8 cellular contexts compared by ENCODE assay signal in the genomic region with DNA sequence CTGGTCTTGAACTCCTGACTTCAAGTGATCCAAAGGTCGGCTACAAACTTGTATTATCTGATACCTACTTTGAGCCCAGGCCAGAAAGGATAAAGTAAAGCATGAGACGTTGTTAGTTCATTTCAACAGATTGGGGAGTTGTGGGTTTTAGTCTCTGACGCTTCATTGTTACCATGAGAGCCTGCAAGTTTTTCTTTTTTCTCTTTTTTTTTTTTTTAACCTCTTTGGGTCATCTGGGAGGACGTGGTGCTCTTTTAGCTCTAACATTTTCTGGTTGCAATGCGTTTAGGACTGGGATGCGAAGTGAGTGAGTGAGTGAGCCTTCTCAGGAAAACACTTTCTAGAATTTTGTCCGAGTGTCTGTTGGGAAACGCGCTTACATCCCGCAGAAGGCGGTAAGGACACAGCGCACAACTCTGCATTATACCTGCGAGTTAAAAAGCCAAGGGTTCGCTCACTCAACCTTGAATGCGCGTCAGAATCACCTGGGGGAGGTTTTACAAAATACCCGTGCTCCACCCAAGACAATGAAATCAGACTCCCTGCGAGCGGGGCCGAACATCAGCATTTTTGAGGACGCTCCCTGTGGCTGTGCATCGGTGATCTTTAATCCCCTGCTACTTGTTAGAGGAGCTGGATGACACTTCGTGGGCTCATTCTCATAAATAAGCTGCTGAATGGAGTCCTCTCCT. TPM values are rescaled to one million over a fixed set of nuclear protein-coding genes. Genes with fewer than 3 reads are reported as not detected.
DNase-seq lines count a peak whose midpoint lies in the region; ATAC-seq and TF ChIP-seq lines count a peak whose summit lies in the region.

No MANE protein-coding gene starts in this region.

- H3K79me2 ChIP-seq in KMS-11 (ENCODE audit: insufficient read depth, low read depth) (peaks cover 22% of the 10 kb centered on the region; the same call in 1 of the 2 replicates), hepatocyte (peaks cover 33% of the 10 kb centered on the region)

- ATAC-seq in HG03025 (IDR thresholded peaks at IDR 0.05; ENCODE audit: low FRiP score, unreplicated experiment): no peak

- no peaks in the 10 kb centered on the region for H4K20me1 ChIP-seq in KMS-11 (ENCODE audit: insufficient read depth)
- H4K20me1 ChIP-seq in hepatocyte (ENCODE audit: insufficient read depth, poor library complexity, severe bottlenecking): no peaks in the 10 kb centered on the region

- H3K9me3 Mint-ChIP-seq in activated naive CD8-positive, alpha-beta T cell treated with anti-CD3 and anti-CD28 coated beads for 36 hours: peaks cover 6% of the 10 kb centered on the region

- H3K27ac Mint-ChIP-seq in activated naive CD8-positive, alpha-beta T cell treated with anti-CD3 and anti-CD28 coated beads for 36 hours: peak overlapping the region; percentile 86

- TF ChIP-seq CTCF in KMS-11 (conservative IDR thresholded peaks at IDR 0.05; ENCODE audit: low read depth, low read length): no peak
- no peak for TF ChIP-seq CTCF in hepatocyte (IDR thresholded peaks at IDR 0.05; ENCODE audit: poor library complexity)

- H3K4me1 Mint-ChIP-seq in activated naive CD8-positive, alpha-beta T cell treated with anti-CD3 and anti-CD28 coated beads for 36 hours: peaks cover 32% of the 10 kb centered on the region

- H3K4me1 ChIP-seq in KMS-11 (ENCODE audit: low read depth, poor library complexity, severe bottlenecking) (peaks cover 29% of the 10 kb centered on the region), hepatocyte (ENCODE audit: insufficient read depth) (peaks cover 7% of the 10 kb centered on the region)

- peaks cover 26% of the 10 kb centered on the region for H3K36me3 Mint-ChIP-seq in activated naive CD8-positive, alpha-beta T cell treated with anti-CD3 and anti-CD28 coated beads for 36 hours

- DNase-seq in GM03348 (ENCODE audit: low spot score): peak; percentile 47
- peak; percentile 7 for DNase-seq in activated naive CD8-positive, alpha-beta T cell treated with anti-CD3 and anti-CD28 coated beads for 36 hours
- peak; percentile 30 for DNase-seq in hepatocyte (ENCODE audit: low spot score)
- DNase-seq in skeletal muscle cell (ENCODE audit: low read depth): peak; percentile 12
- no peak for DNase-seq in 8988T
- no peak for DNase-seq in activated effector memory CD4-positive, alpha-beta T cell treated with Interleukin-2 at 50 U/mL for 16 hours

- H3K4me3 ChIP-seq in KMS-11 (IDR thresholded peaks at IDR 0.05; ENCODE audit: insufficient read depth, low read depth, low read length) (no peak overlapping the region), hepatocyte (peak overlapping the region; percentile 72), skeletal muscle cell (ENCODE audit: low read depth, low read length) (peak overlapping the region; percentile 66)

- H3K4me3 Mint-ChIP-seq in activated naive CD8-positive, alpha-beta T cell treated with anti-CD3 and anti-CD28 coated beads for 36 hours: peak overlapping the region; percentile 92

- H3K27ac ChIP-seq in KMS-11 (peak overlapping the region; percentile 85), hepatocyte (peak overlapping the region; percentile 96)

- peaks cover 34% of the 10 kb centered on the region for H3K27me3 Mint-ChIP-seq in activated naive CD8-positive, alpha-beta T cell treated with anti-CD3 and anti-CD28 coated beads for 36 hours

- H3K27me3 ChIP-seq in KMS-11 (ENCODE audit: insufficient read depth, low read depth) (no peaks in the 10 kb centered on the region), hepatocyte (no peaks in the 10 kb centered on the region)

- H2AFZ ChIP-seq in KMS-11 (ENCODE audit: low read depth) (peak overlapping the region; percentile 83), hepatocyte (peak overlapping the region; percentile 89)

- H3K4me2 ChIP-seq in KMS-11 (peak overlapping the region; percentile 66), hepatocyte (peak overlapping the region; percentile 88)

- no peaks in the 10 kb centered on the region for H3K9me2 ChIP-seq in hepatocyte (replicated peaks; ENCODE audit: insufficient read depth)

- WGBS in hepatocyte (ENCODE audit: low lambda C conversion rate, missing lambda C conversion rate): 12% methylated on average over 23 of the region's 23 CpGs

- peak overlapping the region; percentile 91; the same call in 1 of the 2 replicates for H3K9ac ChIP-seq in KMS-11

- no peaks in the 10 kb centered on the region for H3K36me3 ChIP-seq in KMS-11 (ENCODE audit: insufficient read depth)
- H3K36me3 ChIP-seq in hepatocyte (replicated peaks; ENCODE audit: insufficient read depth, low read depth): no peaks in the 10 kb centered on the region

- no peaks in the 10 kb centered on the region for H3K9me3 ChIP-seq in hepatocyte (ENCODE audit: low read depth)

RNA-seq across cellular contexts. Expression of gene RNF135, which starts 0.7 kb away (rescaled TPM):
- total RNA-seq in activated naive CD8-positive, alpha-beta T cell treated with anti-CD3 and anti-CD28 coated beads for 36 hours: 1 to 10 TPM; 4.9 to 6.1 TPM
- 7.6 and 8.9 TPM in 2 replicates for total RNA-seq in hepatocyte
- polyA plus RNA-seq in hepatocyte: 10.1 and 16.7 TPM in 2 replicates

RNA-seq across cellular contexts. Expression of gene ADAP2, which starts 48.4 kb away (rescaled TPM):
- under 1 TPM; 0.19 to 0.42 TPM for total RNA-seq in activated naive CD8-positive, alpha-beta T cell treated with anti-CD3 and anti-CD28 coated beads for 36 hours
- 1.2 and 1.5 TPM in 2 replicates for total RNA-seq in hepatocyte
- polyA plus RNA-seq in hepatocyte: 0.61 and 0.70 TPM in 2 replicates

Comparison
In these comparisons a context has a peak if more than half of its experiments do, and no peak if none do; other contexts are left out.
1. DNase-seq: peak in GM03348 (single experiment), activated naive CD8-positive, alpha-beta T cell treated with anti-CD3 and anti-CD28 coated beads for 36 hours (single experiment), hepatocyte (single experiment) and skeletal muscle cell (single experiment); none in 8988T (single experiment) and activated effector memory CD4-positive, alpha-beta T cell treated with Interleukin-2 at 50 U/mL for 16 hours (single experiment).